8 cellular contexts compared by ENCODE assay signal in the genomic region with DNA sequence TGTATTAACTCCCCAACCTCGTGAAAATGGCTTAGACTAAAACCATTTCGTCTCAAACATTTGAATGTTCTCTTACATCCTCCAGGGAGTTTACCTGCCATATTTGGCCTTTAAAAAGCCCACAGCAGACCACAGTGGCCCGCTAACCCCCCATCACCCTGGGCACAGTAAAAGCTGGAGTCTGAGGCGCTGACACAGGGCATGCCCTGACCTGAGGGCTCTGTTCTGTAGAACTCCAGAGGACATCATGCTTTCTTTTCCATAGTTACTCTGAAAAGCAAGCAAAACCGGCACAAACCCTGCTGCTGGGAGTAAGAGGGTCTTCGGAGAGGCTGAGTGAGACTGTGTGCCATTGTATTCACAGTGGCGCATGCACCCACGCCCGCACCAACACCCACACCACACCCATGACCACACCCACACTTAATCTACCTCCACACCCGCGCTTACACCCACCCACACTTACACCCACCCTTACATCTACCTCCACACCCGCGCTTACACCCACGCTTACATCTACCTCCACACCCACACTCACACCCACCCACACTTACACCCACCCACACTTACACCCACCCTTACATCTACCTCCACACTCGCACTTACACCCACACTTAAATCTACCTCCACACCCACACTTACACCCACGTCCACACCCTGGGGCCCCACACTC. TPM values are rescaled to one million over a fixed set of nuclear protein-coding genes. Genes with fewer than 3 reads are reported as not detected.
DNase-seq lines count a peak whose midpoint lies in the region; ATAC-seq, FAIRE-seq and TF ChIP-seq lines count a peak whose summit lies in the region.

No MANE protein-coding gene starts in this region.

- peak; percentile 54 for ATAC-seq in activated CD8-positive, alpha-beta T cell treated with anti-CD3 and anti-CD28 coated beads for 36 hours
- no peak for ATAC-seq in activated CD8-positive, alpha-beta T cell treated with anti-CD3 and anti-CD28 coated beads, Interleukin-2, amount 10 ng/mL, durations not matched to agents 7 days and 5 days
- ATAC-seq in GM21737 (IDR thresholded peaks at IDR 0.05; ENCODE audit: unreplicated experiment) (no peak), GM21619 (IDR thresholded peaks at IDR 0.05; ENCODE audit: unreplicated experiment) (no peak)

- peaks cover 3% of the 10 kb centered on the region for H3K4me1 Mint-ChIP-seq in activated CD8-positive, alpha-beta T cell treated with anti-CD3 and anti-CD28 coated beads for 36 hours (ENCODE audit: low read depth)
- H3K4me1 Mint-ChIP-seq in activated CD8-positive, alpha-beta T cell treated with anti-CD3 and anti-CD28 coated beads, Interleukin-2, amount 10 ng/mL, durations not matched to agents 7 days and 5 days (ENCODE audit: low read depth): no peaks in the 10 kb centered on the region

- intact Hi-C loops in activated CD8-positive, alpha-beta T cell treated with anti-CD3 and anti-CD28 coated beads for 36 hours (cut with micrococcal nuclease): no loop called here

- H3K27ac Mint-ChIP-seq in activated CD8-positive, alpha-beta T cell treated with anti-CD3 and anti-CD28 coated beads for 36 hours: no peak overlapping the region
- no peak overlapping the region for H3K27ac Mint-ChIP-seq in activated CD8-positive, alpha-beta T cell treated with anti-CD3 and anti-CD28 coated beads, Interleukin-2, amount 10 ng/mL, durations not matched to agents 7 days and 5 days

- H3K36me3 Mint-ChIP-seq in activated CD8-positive, alpha-beta T cell treated with anti-CD3 and anti-CD28 coated beads for 36 hours (ENCODE audit: low read depth): peaks cover 5% of the 10 kb centered on the region
- H3K36me3 Mint-ChIP-seq in activated CD8-positive, alpha-beta T cell treated with anti-CD3 and anti-CD28 coated beads, Interleukin-2, amount 10 ng/mL, durations not matched to agents 7 days and 5 days (ENCODE audit: low read depth): no peaks in the 10 kb centered on the region

- no peak for FAIRE-seq in D721Med (lab: Jason Lieb, UNC)

- POLR2A ChIA-PET in activated CD8-positive, alpha-beta T cell treated with anti-CD3 and anti-CD28 coated beads for 36 hours (lab: Charles Lee): no interaction called here
- POLR2A ChIA-PET in activated CD8-positive, alpha-beta T cell treated with anti-CD3 and anti-CD28 coated beads, Interleukin-2, amount 10 ng/mL, durations not matched to agents 7 days and 5 days (lab: Charles Lee): interaction anchor here (0.6 kb wide), 1 partner anchor 84 kb away, joined by 3 read pairs; no protein-coding TSS in a partner anchor

- H3K27me3 Mint-ChIP-seq in activated CD8-positive, alpha-beta T cell treated with anti-CD3 and anti-CD28 coated beads for 36 hours: no peaks in the 10 kb centered on the region
- H3K27me3 Mint-ChIP-seq in activated CD8-positive, alpha-beta T cell treated with anti-CD3 and anti-CD28 coated beads, Interleukin-2, amount 10 ng/mL, durations not matched to agents 7 days and 5 days (ENCODE audit: low read depth): no peaks in the 10 kb centered on the region

- no peaks in the 10 kb centered on the region for H3K9me3 Mint-ChIP-seq in activated CD8-positive, alpha-beta T cell treated with anti-CD3 and anti-CD28 coated beads for 36 hours
- H3K9me3 Mint-ChIP-seq in activated CD8-positive, alpha-beta T cell treated with anti-CD3 and anti-CD28 coated beads, Interleukin-2, amount 10 ng/mL, durations not matched to agents 7 days and 5 days (ENCODE audit: insufficient read depth): no peaks in the 10 kb centered on the region

- no peak for TF ChIP-seq CTCF in activated CD8-positive, alpha-beta T cell treated with anti-CD3 and anti-CD28 coated beads for 36 hours (IDR thresholded peaks at IDR 0.05)
- no peak for TF ChIP-seq CTCF in D721Med (IDR thresholded peaks at IDR 0.05; ENCODE audit: insufficient read depth, missing control alignments)

- CTCF ChIA-PET in activated CD8-positive, alpha-beta T cell treated with anti-CD3 and anti-CD28 coated beads for 36 hours (lab: Charles Lee): no interaction called here
- CTCF ChIA-PET in activated CD8-positive, alpha-beta T cell treated with anti-CD3 and anti-CD28 coated beads, Interleukin-2, amount 10 ng/mL, durations not matched to agents 7 days and 5 days (lab: Charles Lee): no interaction called here

- DNase-seq in activated CD8-positive, alpha-beta T cell treated with anti-CD3 and anti-CD28 coated beads for 36 hours: peak; percentile 45
- no peak for DNase-seq in activated CD8-positive, alpha-beta T cell treated with anti-CD3 and anti-CD28 coated beads, Interleukin-2, amount 10 ng/mL, durations not matched to agents 7 days and 5 days
- peak; percentile 11 for DNase-seq in activated CD4-positive, CD25-positive, alpha-beta regulatory T cell treated with anti-CD3 and anti-CD28 coated beads, Interleukin-2, amount 50 U/mL, for 72 hours
- DNase-seq in germinal center (ENCODE audit: low spot score) (peak; percentile 37), D721Med (ENCODE audit: insufficient read length, low spot score) (no peak)
- peak in 2 of 3 donors; percentile 16 to 32 for DNase-seq in stimulated activated CD4-positive, alpha-beta T cell treated with anti-CD3 and anti-CD28 coated beads, TNF-alpha, amount 100 ng/mL, for 48 hours (ENCODE audit: low read depth in 3 of 3)

- H3K4me3 Mint-ChIP-seq in activated CD8-positive, alpha-beta T cell treated with anti-CD3 and anti-CD28 coated beads for 36 hours: no peak overlapping the region
- no peak overlapping the region for H3K4me3 Mint-ChIP-seq in activated CD8-positive, alpha-beta T cell treated with anti-CD3 and anti-CD28 coated beads, Interleukin-2, amount 10 ng/mL, durations not matched to agents 7 days and 5 days

RNA-seq across cellular contexts. Expression of a gene that starts 32.1 kb away (rescaled TPM):
- total RNA-seq in activated CD8-positive, alpha-beta T cell treated with anti-CD3 and anti-CD28 coated beads for 36 hours: 1 to 10 TPM; 2.7 to 3.5 TPM
- 1 to 10 TPM; 3.3 to 3.8 TPM for total RNA-seq in activated CD8-positive, alpha-beta T cell treated with anti-CD3 and anti-CD28 coated beads, Interleukin-2, amount 10 ng/mL, durations not matched to agents 7 days and 5 days

RNA-seq across cellular contexts. Expression of a gene that starts 32.9 kb away (rescaled TPM):
- total RNA-seq in activated CD8-positive, alpha-beta T cell treated with anti-CD3 and anti-CD28 coated beads for 36 hours: 1 to 10 TPM; 6.0 to 6.6 TPM
- total RNA-seq in activated CD8-positive, alpha-beta T cell treated with anti-CD3 and anti-CD28 coated beads, Interleukin-2, amount 10 ng/mL, durations not matched to agents 7 days and 5 days: 10 to 100 TPM; 15.0 to 15.7 TPM

RNA-seq across cellular contexts. Expression of a gene that starts 56.3 kb away (rescaled TPM):
- 10 to 100 TPM; 29.3 to 31.4 TPM for total RNA-seq in activated CD8-positive, alpha-beta T cell treated with anti-CD3 and anti-CD28 coated beads for 36 hours
- 10 to 100 TPM; 19.1 to 21.1 TPM for total RNA-seq in activated CD8-positive, alpha-beta T cell treated with anti-CD3 and anti-CD28 coated beads, Interleukin-2, amount 10 ng/mL, durations not matched to agents 7 days and 5 days

Comparison
In these comparisons a context has a peak if more than half of its experiments do, and no peak if none do; other contexts are left out.
1. DNase-seq: peak in activated CD8-positive, alpha-beta T cell treated with anti-CD3 and anti-CD28 coated beads for 36 hours (single experiment), activated CD4-positive, CD25-positive, alpha-beta regulatory T cell treated with anti-CD3 and anti-CD28 coated beads, Interleukin-2, amount 50 U/mL, for 72 hours (single experiment), germinal center (single experiment) and stimulated activated CD4-positive, alpha-beta T cell treated with anti-CD3 and anti-CD28 coated beads, TNF-alpha, amount 100 ng/mL, for 48 hours (2 of 3); none in activated CD8-positive, alpha-beta T cell treated with anti-CD3 and anti-CD28 coated beads, Interleukin-2, amount 10 ng/mL, durations not matched to agents 7 days and 5 days (single experiment) and D721Med (single experiment).